8 cellular contexts compared by ENCODE assay signal in genomic region chr2:33321236-33321731, GRCh38.
A peak's percentile ranks its signal among the peaks of the same experiment; 100 is the strongest.
DNase-seq lines count a peak whose midpoint lies in the region; ATAC-seq and TF ChIP-seq lines count a peak whose summit lies in the region.

No MANE protein-coding gene starts in this region.

- intact Hi-C loops in lower leg skin (cut with DNase I; ENCODE audit: low total_unique reads), result no loop called here

- peaks cover 22% of the 10 kb centered on the region for H3K4me1 ChIP-seq in OCI-LY1 (ENCODE audit: insufficient read depth, low read length, severe bottlenecking)

- no peaks in the 10 kb centered on the region for H4K20me1 ChIP-seq in OCI-LY1 (ENCODE audit: insufficient read depth, low read length)

- H3K9ac ChIP-seq in OCI-LY1 (ENCODE audit: low read length), result no peak overlapping the region

- H3K4me3 ChIP-seq in AG10803 (ENCODE audit: low read length), result peak overlapping the region; percentile 23
- H3K4me3 ChIP-seq in OCI-LY1 (ENCODE audit: low read depth, low read length, poor library complexity, severe bottlenecking), result no peak overlapping the region
- peak overlapping the region; percentile 12 to 31 for H3K4me3 ChIP-seq in foreskin fibroblast (ENCODE audit: low read depth in 1 of 2, low read length in 2 of 2)
- no peak overlapping the region for H3K4me3 ChIP-seq in lower leg skin (ENCODE audit: low read depth, poor library complexity, severe bottlenecking)

- H3K9me2 ChIP-seq in OCI-LY1 (ENCODE audit: low read depth, low read length), result no peaks in the 10 kb centered on the region

- peak overlapping the region; percentile 49 for H3K27ac ChIP-seq in OCI-LY1 (ENCODE audit: low read depth, low read length, poor library complexity, severe bottlenecking)

- DNase-seq in AG10803 (ENCODE audit: low read depth) (peak; percentile 90), foreskin fibroblast (peak; percentile 65 to 87), lower leg skin (ENCODE audit: low spot score in 2 of 2) (no peak), NCI-H2227 (lab: John Stamatoyannopoulos, UW; ENCODE audit: unreplicated experiment) (no peak), OCI-M2 (lab: John Stamatoyannopoulos, UW; ENCODE audit: unreplicated experiment) (no peak), RKO (ENCODE audit: low spot score) (no peak)

- no peaks in the 10 kb centered on the region for H3K9me3 ChIP-seq in OCI-LY1 (ENCODE audit: low read length)

- TF ChIP-seq POLR2A in lower leg skin (IDR thresholded peaks at IDR 0.05), result no peak

- no peak overlapping the region for H2AFZ ChIP-seq in OCI-LY1 (ENCODE audit: low read length)

- H3K4me2 ChIP-seq in OCI-LY1 (ENCODE audit: low read length), result peak overlapping the region; percentile 5; the same call in 1 of the 2 replicates

- no peaks in the 10 kb centered on the region for H3K27me3 ChIP-seq in OCI-LY1 (ENCODE audit: insufficient read depth, low read length)

- TF ChIP-seq CTCF in AG10803 (conservative IDR thresholded peaks at IDR 0.05; ENCODE audit: low read length), result no peak
- TF ChIP-seq CTCF in OCI-LY1 (IDR thresholded peaks at IDR 0.05; ENCODE audit: low read length), result no peak
- TF ChIP-seq CTCF in foreskin fibroblast (IDR thresholded peaks at IDR 0.05; ENCODE audit: low read depth, low read length), result no peak
- no peak for TF ChIP-seq CTCF in lower leg skin (IDR thresholded peaks at IDR 0.05)

- no peaks in the 10 kb centered on the region for H3K79me2 ChIP-seq in OCI-LY1 (ENCODE audit: insufficient read depth, low read length)

- H3F3A ChIP-seq in OCI-LY1 (ENCODE audit: insufficient read depth, low read length), result no peaks in the 10 kb centered on the region

- peaks cover 51% of the 10 kb centered on the region for H3K36me3 ChIP-seq in OCI-LY1 (ENCODE audit: insufficient read depth, low read length)

- peak; percentile 52 for ATAC-seq in GM21381 (IDR thresholded peaks at IDR 0.05; ENCODE audit: unreplicated experiment)

- 67 to 76% methylated on average over 7 of the region's 7 CpGs for WGBS in lower leg skin, 2 donors

Comparison
In these comparisons a context has a peak if more than half of its experiments do, and no peak if none do; other contexts are left out.
1. DNase-seq: peak in AG10803 (single experiment) and foreskin fibroblast (2 of 2); none in lower leg skin (0 of 2), NCI-H2227 (single experiment), OCI-M2 (single experiment) and RKO (single experiment).
2. H3K4me3 ChIP-seq: peak in AG10803 (single experiment) and foreskin fibroblast (2 of 2); none in OCI-LY1 (single experiment) and lower leg skin (single experiment).